ENCODE assay signal across 26 cellular contexts in genomic region chr16:4910828-4911227, GRCh38. TPM values are rescaled to one million over a fixed set of nuclear protein-coding genes. Genes with fewer than 3 reads are reported as not detected.
"Had no signal": no experiment of that assay in that cellular context is flagged by ENCODE, and none has a peak within 500 bp of the region (broad histone marks: within the 10 kb centered on the region; RNA-seq: fewer than 3 reads in every experiment).

No MANE protein-coding gene starts in this region.

- H3K27ac ChIP-seq: colonic mucosa, coronary artery, dorsolateral prefrontal cortex, epithelial cell of prostate, esophagus muscularis mucosa, esophagus squamous epithelium, foreskin keratinocyte, gastrocnemius medialis, gastroesophageal sphincter, heart left ventricle, heart right ventricle had no signal

- H3K36me3 ChIP-seq: colonic mucosa, gastrocnemius medialis, heart left ventricle, heart right ventricle had no signal

- ATAC-seq: effector memory CD8-positive, alpha-beta T cell; esophagus mucosa; foreskin keratinocyte; gastrocnemius medialis; gastroesophageal sphincter; heart left ventricle; heart right ventricle had no signal

- DNase-seq: colonic mucosa; cortex of kidney; dermis blood vessel endothelial cell; dorsolateral prefrontal cortex; effector CD4-positive, alpha-beta T cell; effector memory CD4-positive, alpha-beta T cell; effector memory CD8-positive, alpha-beta T cell; endodermal cell; erythroblast; esophagus squamous epithelium; foreskin fibroblast; foreskin keratinocyte; foreskin melanocyte; gastrocnemius medialis; glutamatergic neuron; head of caudate nucleus; heart left ventricle; heart right ventricle had no signal

- H3K4me1 ChIP-seq: colonic mucosa, esophagus muscularis mucosa, gastrocnemius medialis, gastroesophageal sphincter, heart left ventricle had no signal

- H3K9me3 ChIP-seq: colonic mucosa, esophagus muscularis mucosa, esophagus squamous epithelium, gastrocnemius medialis, gastroesophageal sphincter, heart left ventricle, heart right ventricle had no signal

- H3K4me3 ChIP-seq: colonic mucosa, coronary artery, dorsolateral prefrontal cortex, esophagus muscularis mucosa, esophagus squamous epithelium, gastrocnemius medialis, gastroesophageal sphincter, heart left ventricle, heart right ventricle had no signal

- H3K27me3 ChIP-seq: colonic mucosa, dorsolateral prefrontal cortex, esophagus muscularis mucosa, esophagus squamous epithelium, foreskin keratinocyte, gastrocnemius medialis, gastroesophageal sphincter, heart left ventricle, heart right ventricle had no signal

RNA-seq across cellular contexts. Expression of gene SEC14L5, which starts 47.3 kb away (rescaled TPM):
- total RNA-seq: chondrocyte, dermis blood vessel endothelial cell, endothelial cell of umbilical vein, foreskin keratinocyte, glomerular endothelial cell had no signal
